Comparison of ENCODE assay signal across 2 cellular contexts in the genomic region with DNA sequence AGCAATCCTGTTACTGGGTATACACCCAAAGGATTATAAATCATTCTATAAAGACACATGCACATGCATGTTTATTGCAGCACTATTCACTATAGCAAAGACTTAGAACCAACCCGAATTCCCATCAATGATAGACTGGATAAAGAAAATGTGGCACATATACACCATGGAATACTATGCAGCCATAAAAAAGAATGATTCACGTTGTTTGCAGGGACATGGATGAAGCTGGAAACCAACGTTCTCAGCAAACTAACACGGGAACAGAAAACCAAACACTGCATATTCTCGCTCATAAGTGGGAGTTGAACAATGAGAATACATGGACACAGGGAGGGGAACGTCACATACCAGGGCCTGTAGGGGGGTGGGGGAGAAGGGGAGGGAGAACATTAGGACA. TPM values are rescaled to one million over a fixed set of nuclear protein-coding genes. Genes with fewer than 3 reads are reported as not detected.
"Had no signal": no experiment of that assay in that cellular context is flagged by ENCODE, and none has a peak within 500 bp of the region (broad histone marks: within the 10 kb centered on the region; RNA-seq: fewer than 3 reads in every experiment).

No MANE protein-coding gene starts in this region.

RNA-seq across cellular contexts. Expression of gene MARVELD2, which starts 56.6 kb away (rescaled TPM):
- total RNA-seq: myocyte had no signal
- polyA plus RNA-seq: immature natural killer cell had no signal
